In the genomic region with DNA sequence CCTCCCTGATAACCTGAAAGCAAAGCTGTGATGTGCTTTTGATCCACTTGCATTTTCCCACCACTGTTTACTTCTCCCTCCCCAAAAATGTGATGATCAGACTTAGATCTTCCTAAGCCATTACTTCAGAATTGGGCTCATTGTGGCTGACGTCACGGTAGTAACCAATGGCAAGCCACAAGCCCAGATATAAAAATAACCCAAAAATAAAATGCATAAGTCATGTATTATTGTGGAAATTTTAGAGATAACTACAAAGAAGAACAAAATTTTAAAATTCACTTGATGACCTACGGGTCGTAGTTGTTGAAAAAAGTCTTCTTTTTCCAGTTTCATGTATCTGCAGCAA, we compare ENCODE assay signal across 22 cellular contexts.
DNase-seq lines count a peak whose midpoint lies in the region; ATAC-seq, FAIRE-seq and TF ChIP-seq lines count a peak whose summit lies in the region.
"Had no signal": no experiment of that assay in that cellular context is flagged by ENCODE, and none has a peak within 500 bp of the region (broad histone marks: within the 10 kb centered on the region; RNA-seq: fewer than 3 reads in every experiment).

No MANE protein-coding gene starts in this region.

- peaks cover 16 to 87% (median 65%) of the 10 kb centered on the region in 4 donors for H3K36me3 ChIP-seq in esophagus muscularis mucosa
- H3K36me3 ChIP-seq in hepatocyte (replicated peaks; ENCODE audit: insufficient read depth, low read depth): no peaks in the 10 kb centered on the region

- FAIRE-seq in GM19239 (lab: Jason Lieb, UNC): peak; percentile 53

- no peak for TF ChIP-seq CTCF in NB4 (IDR thresholded peaks at IDR 0.05; ENCODE audit: low read depth, low read length)
- TF ChIP-seq CTCF in esophagus muscularis mucosa (IDR thresholded peaks at IDR 0.05): no peak
- TF ChIP-seq CTCF in hepatocyte (IDR thresholded peaks at IDR 0.05; ENCODE audit: poor library complexity): no peak

- DNase-seq in GM19239 (ENCODE audit: insufficient read length, low spot score) (no peak), NB4 (ENCODE audit: low read depth) (no peak), esophagus muscularis mucosa (ENCODE audit: extremely low spot score) (no peak), hepatocyte (ENCODE audit: low spot score) (no peak), OCI-M1 (lab: John Stamatoyannopoulos, UW) (no peak), amygdala (lab: John Stamatoyannopoulos, UW) (no peak)
- DNase-seq: activated CD4-positive, alpha-beta T cell treated with anti-CD3 and anti-CD28 coated beads, Interleukin-2, amount 50 U/mL, for 4 hours; activated gamma-delta T cell treated with Interleukin-2 at 50 U/mL for 16 hours; Calu3; effector memory CD8-positive, alpha-beta T cell; EL; H9; mammary epithelial cell; NCI-H1436 treated with DMSO at 0.1 percent for 48 hours; NCI-H2171 treated with DMSO at 0.1 percent for 48 hours; NCI-H526 treated with DMSO at 0.1 percent for 48 hours; T-cell; trophoblast cell had no signal

- no peak overlapping the region for H2AFZ ChIP-seq in hepatocyte

- H4K20me1 ChIP-seq in hepatocyte (ENCODE audit: insufficient read depth, poor library complexity, severe bottlenecking): no peaks in the 10 kb centered on the region

- intact Hi-C loops in esophagus muscularis mucosa (cut with DNase I): no loop called here

- no peaks in the 10 kb centered on the region for H3K79me2 ChIP-seq in hepatocyte

- 78% methylated on average over 4 of the region's 4 CpGs for WGBS in esophagus muscularis mucosa
- 94% methylated on average over 4 of the region's 4 CpGs for WGBS in hepatocyte (ENCODE audit: low lambda C conversion rate, missing lambda C conversion rate)

- TF ChIP-seq EP300 in esophagus muscularis mucosa (IDR thresholded peaks at IDR 0.05): no peak

- H3K9me3 ChIP-seq in esophagus muscularis mucosa (no peaks in the 10 kb centered on the region), hepatocyte (ENCODE audit: low read depth) (no peaks in the 10 kb centered on the region)

- H3K4me3 ChIP-seq in NB4 (ENCODE audit: low read depth, low read length) (peak overlapping the region; percentile 60), esophagus muscularis mucosa (no peak overlapping the region), hepatocyte (no peak overlapping the region)

- no peaks in the 10 kb centered on the region for H3K9me2 ChIP-seq in hepatocyte (replicated peaks; ENCODE audit: insufficient read depth)

- no peak overlapping the region for H3K4me2 ChIP-seq in hepatocyte

- TF ChIP-seq POLR2A in NB4 (IDR thresholded peaks at IDR 0.05; ENCODE audit: extremely low read depth, insufficient read length) (no peak), esophagus muscularis mucosa (IDR thresholded peaks at IDR 0.05; ENCODE audit: low read depth) (no peak)

- H3K27ac ChIP-seq in esophagus muscularis mucosa (replicated peaks in 1 of 4) (peak overlapping the region in 3 of 4 donors; percentile 0 to 44 (median 15)), temporal lobe (ENCODE audit: low read depth, low read length) (peak overlapping the region; percentile 4), hepatocyte (no peak overlapping the region)
- H3K27ac ChIP-seq: VCaP had no signal

- H3K27me3 ChIP-seq in esophagus muscularis mucosa (no peaks in the 10 kb centered on the region), hepatocyte (no peaks in the 10 kb centered on the region)

- peaks cover 8 to 24% (median 14%) of the 10 kb centered on the region in 4 donors for H3K4me1 ChIP-seq in esophagus muscularis mucosa
- H3K4me1 ChIP-seq in hepatocyte (ENCODE audit: insufficient read depth): no peaks in the 10 kb centered on the region

- ATAC-seq in GM18909 (IDR thresholded peaks at IDR 0.05; ENCODE audit: poor library complexity, unreplicated experiment): no peak
- ATAC-seq: effector memory CD8-positive, alpha-beta T cell; stimulated activated effector memory CD8-positive, alpha-beta T cell treated with anti-CD3 and anti-CD28 coated beads, Interleukin-12 subunit alpha, Interleukin-12 subunit beta, amount 100 ng/mL, for 72 hours; T-cell had no signal
